ENCODE assay signal across 8 cellular contexts in genomic region chr14:22713631-22713950, GRCh38. TPM values are rescaled to one million over a fixed set of nuclear protein-coding genes. Genes with fewer than 3 reads are reported as not detected.
DNase-seq lines count a peak whose midpoint lies in the region; ATAC-seq and TF ChIP-seq lines count a peak whose summit lies in the region.

No MANE protein-coding gene starts in this region.

- no peak for ATAC-seq in activated T-cell treated with anti-CD3 and anti-CD28 coated beads, Interleukin-2, amount 50 U/mL, for 4 hours
- no peak for ATAC-seq in stimulated activated memory B cell treated with anti-CD40 and anti-IgM and Interleukin-4, amounts not matched to agents 10 μg/mL and 1 μg/mL and 100 μg/mL, for 72 hours

- DNase-seq in activated T-cell treated with anti-CD3 and anti-CD28 coated beads, Interleukin-2, amount 50 U/mL, for 4 hours: no peak
- DNase-seq in activated T-cell treated with anti-CD3 and anti-CD28 coated beads, Interleukin-2, amount 50 U/mL, for 1 hour: no peak
- DNase-seq in SJSA1 (ENCODE audit: low read depth in 1 of 2, low spot score in 2 of 2): no peak
- no peak for DNase-seq in esophagus squamous epithelium (lab: John Stamatoyannopoulos, UW)
- no peak for DNase-seq in NCI-H1436 treated with DMSO at 0.1 percent for 48 hours (lab: John Stamatoyannopoulos, UW)
- no peak for DNase-seq in RKO (ENCODE audit: low spot score)
- DNase-seq in OCI-M1 (lab: John Stamatoyannopoulos, UW): no peak

- H3K27me3 ChIP-seq in SJSA1 (replicated peaks) (peaks cover 9% of the 10 kb centered on the region), esophagus squamous epithelium (peaks cover 0 to 58% (median 0%) of the 10 kb centered on the region in 4 donors)

- H3K4me3 Mint-ChIP-seq in activated T-cell treated with anti-CD3 and anti-CD28 coated beads, Interleukin-2, amount 50 U/mL, for 4 hours: peak overlapping the region; percentile 83
- peak overlapping the region; percentile 86 for H3K4me3 Mint-ChIP-seq in stimulated activated memory B cell treated with anti-CD40 and anti-IgM and Interleukin-4, amounts not matched to agents 10 μg/mL and 1 μg/mL and 100 μg/mL, for 72 hours

- H3K4me1 ChIP-seq in SJSA1 (replicated peaks) (peaks cover 10% of the 10 kb centered on the region), esophagus squamous epithelium (peaks cover 0 to 11% (median 0%) of the 10 kb centered on the region in 3 donors)

- H3K27ac Mint-ChIP-seq in stimulated activated memory B cell treated with anti-CD40 and anti-IgM and Interleukin-4, amounts not matched to agents 10 μg/mL and 1 μg/mL and 100 μg/mL, for 72 hours: peak overlapping the region; percentile 70

- peaks cover 10% of the 10 kb centered on the region for H3K4me1 Mint-ChIP-seq in activated T-cell treated with anti-CD3 and anti-CD28 coated beads, Interleukin-2, amount 50 U/mL, for 4 hours (ENCODE audit: low read depth)
- H3K4me1 Mint-ChIP-seq in stimulated activated memory B cell treated with anti-CD40 and anti-IgM and Interleukin-4, amounts not matched to agents 10 μg/mL and 1 μg/mL and 100 μg/mL, for 72 hours: peaks cover 12% of the 10 kb centered on the region

- H3K4me3 ChIP-seq in SJSA1 (peak overlapping the region; percentile 33), esophagus squamous epithelium (peak overlapping the region in 3 of 4 donors; percentile 35 to 58 (median 41))

- no peak for TF ChIP-seq CTCF in esophagus squamous epithelium (IDR thresholded peaks at IDR 0.05)

- H3K9me3 ChIP-seq in SJSA1 (replicated peaks) (no peaks in the 10 kb centered on the region), esophagus squamous epithelium (no peaks in the 10 kb centered on the region)

- no peaks in the 10 kb centered on the region for H3K36me3 Mint-ChIP-seq in activated T-cell treated with anti-CD3 and anti-CD28 coated beads, Interleukin-2, amount 50 U/mL, for 4 hours (ENCODE audit: insufficient read depth)
- H3K36me3 Mint-ChIP-seq in stimulated activated memory B cell treated with anti-CD40 and anti-IgM and Interleukin-4, amounts not matched to agents 10 μg/mL and 1 μg/mL and 100 μg/mL, for 72 hours: no peaks in the 10 kb centered on the region

- H3K27me3 Mint-ChIP-seq in activated T-cell treated with anti-CD3 and anti-CD28 coated beads, Interleukin-2, amount 50 U/mL, for 4 hours (ENCODE audit: low read depth): peaks cover 34% of the 10 kb centered on the region
- H3K27me3 Mint-ChIP-seq in stimulated activated memory B cell treated with anti-CD40 and anti-IgM and Interleukin-4, amounts not matched to agents 10 μg/mL and 1 μg/mL and 100 μg/mL, for 72 hours: peaks cover 46% of the 10 kb centered on the region

- 72 to 75% methylated on average over 9 of the region's 9 CpGs for WGBS in esophagus squamous epithelium, 2 donors

- intact Hi-C loops in esophagus squamous epithelium (cut with DNase I): no loop called here

- no peak for TF ChIP-seq POLR2A in esophagus squamous epithelium (IDR thresholded peaks at IDR 0.05)

- H3K27ac ChIP-seq in SJSA1 (no peak overlapping the region), esophagus squamous epithelium (no peak overlapping the region)

- H3K36me3 ChIP-seq in SJSA1 (no peaks in the 10 kb centered on the region), esophagus squamous epithelium (no peaks in the 10 kb centered on the region)

- no peaks in the 10 kb centered on the region for H3K9me3 Mint-ChIP-seq in activated T-cell treated with anti-CD3 and anti-CD28 coated beads, Interleukin-2, amount 50 U/mL, for 4 hours
- no peaks in the 10 kb centered on the region for H3K9me3 Mint-ChIP-seq in stimulated activated memory B cell treated with anti-CD40 and anti-IgM and Interleukin-4, amounts not matched to agents 10 μg/mL and 1 μg/mL and 100 μg/mL, for 72 hours

RNA-seq across cellular contexts. Expression of gene OXA1L, which starts 52.9 kb away (rescaled TPM):
- total RNA-seq in activated T-cell treated with anti-CD3 and anti-CD28 coated beads, Interleukin-2, amount 50 U/mL, for 4 hours: 100 to 1,000 TPM; 133 to 139 (median 138) TPM
- total RNA-seq in SJSA1 (2014; rRNA removed; shearing (Covaris generic)): 42.9 and 54.4 TPM in 2 replicates
- total RNA-seq in esophagus squamous epithelium: 10 to 100 TPM; 52.1 to 85.8 (median 73.4) TPM
